ENCODE assay signal across 1 cellular context in the genomic region with DNA sequence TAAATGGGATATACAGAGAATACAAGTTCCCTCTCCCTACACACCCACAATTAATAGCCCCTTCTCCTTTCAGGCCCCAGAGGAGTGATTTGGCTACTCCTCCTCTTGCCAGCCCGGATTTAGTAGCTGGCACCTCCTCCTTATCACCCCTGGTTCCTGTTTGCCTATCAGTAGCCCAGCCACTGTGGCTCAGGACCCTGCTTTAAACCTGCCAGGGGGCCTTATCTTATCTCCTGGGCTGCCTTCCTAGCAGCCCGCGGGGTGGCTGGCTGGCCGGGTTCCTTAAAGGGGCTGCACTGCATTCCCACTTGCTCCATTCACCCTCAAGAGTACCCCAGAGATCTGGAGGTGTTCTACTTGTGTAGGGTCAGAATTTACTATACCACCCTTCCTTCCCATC.
TF ChIP-seq lines count a peak whose summit lies in the region.

No MANE protein-coding gene starts in this region.

TF ChIP-seq in K562, 482 proteins besides CTCF, POLR2A, EP300 and RAD21 (continued from another document):
- TF ChIP-seq, protein P1, sequence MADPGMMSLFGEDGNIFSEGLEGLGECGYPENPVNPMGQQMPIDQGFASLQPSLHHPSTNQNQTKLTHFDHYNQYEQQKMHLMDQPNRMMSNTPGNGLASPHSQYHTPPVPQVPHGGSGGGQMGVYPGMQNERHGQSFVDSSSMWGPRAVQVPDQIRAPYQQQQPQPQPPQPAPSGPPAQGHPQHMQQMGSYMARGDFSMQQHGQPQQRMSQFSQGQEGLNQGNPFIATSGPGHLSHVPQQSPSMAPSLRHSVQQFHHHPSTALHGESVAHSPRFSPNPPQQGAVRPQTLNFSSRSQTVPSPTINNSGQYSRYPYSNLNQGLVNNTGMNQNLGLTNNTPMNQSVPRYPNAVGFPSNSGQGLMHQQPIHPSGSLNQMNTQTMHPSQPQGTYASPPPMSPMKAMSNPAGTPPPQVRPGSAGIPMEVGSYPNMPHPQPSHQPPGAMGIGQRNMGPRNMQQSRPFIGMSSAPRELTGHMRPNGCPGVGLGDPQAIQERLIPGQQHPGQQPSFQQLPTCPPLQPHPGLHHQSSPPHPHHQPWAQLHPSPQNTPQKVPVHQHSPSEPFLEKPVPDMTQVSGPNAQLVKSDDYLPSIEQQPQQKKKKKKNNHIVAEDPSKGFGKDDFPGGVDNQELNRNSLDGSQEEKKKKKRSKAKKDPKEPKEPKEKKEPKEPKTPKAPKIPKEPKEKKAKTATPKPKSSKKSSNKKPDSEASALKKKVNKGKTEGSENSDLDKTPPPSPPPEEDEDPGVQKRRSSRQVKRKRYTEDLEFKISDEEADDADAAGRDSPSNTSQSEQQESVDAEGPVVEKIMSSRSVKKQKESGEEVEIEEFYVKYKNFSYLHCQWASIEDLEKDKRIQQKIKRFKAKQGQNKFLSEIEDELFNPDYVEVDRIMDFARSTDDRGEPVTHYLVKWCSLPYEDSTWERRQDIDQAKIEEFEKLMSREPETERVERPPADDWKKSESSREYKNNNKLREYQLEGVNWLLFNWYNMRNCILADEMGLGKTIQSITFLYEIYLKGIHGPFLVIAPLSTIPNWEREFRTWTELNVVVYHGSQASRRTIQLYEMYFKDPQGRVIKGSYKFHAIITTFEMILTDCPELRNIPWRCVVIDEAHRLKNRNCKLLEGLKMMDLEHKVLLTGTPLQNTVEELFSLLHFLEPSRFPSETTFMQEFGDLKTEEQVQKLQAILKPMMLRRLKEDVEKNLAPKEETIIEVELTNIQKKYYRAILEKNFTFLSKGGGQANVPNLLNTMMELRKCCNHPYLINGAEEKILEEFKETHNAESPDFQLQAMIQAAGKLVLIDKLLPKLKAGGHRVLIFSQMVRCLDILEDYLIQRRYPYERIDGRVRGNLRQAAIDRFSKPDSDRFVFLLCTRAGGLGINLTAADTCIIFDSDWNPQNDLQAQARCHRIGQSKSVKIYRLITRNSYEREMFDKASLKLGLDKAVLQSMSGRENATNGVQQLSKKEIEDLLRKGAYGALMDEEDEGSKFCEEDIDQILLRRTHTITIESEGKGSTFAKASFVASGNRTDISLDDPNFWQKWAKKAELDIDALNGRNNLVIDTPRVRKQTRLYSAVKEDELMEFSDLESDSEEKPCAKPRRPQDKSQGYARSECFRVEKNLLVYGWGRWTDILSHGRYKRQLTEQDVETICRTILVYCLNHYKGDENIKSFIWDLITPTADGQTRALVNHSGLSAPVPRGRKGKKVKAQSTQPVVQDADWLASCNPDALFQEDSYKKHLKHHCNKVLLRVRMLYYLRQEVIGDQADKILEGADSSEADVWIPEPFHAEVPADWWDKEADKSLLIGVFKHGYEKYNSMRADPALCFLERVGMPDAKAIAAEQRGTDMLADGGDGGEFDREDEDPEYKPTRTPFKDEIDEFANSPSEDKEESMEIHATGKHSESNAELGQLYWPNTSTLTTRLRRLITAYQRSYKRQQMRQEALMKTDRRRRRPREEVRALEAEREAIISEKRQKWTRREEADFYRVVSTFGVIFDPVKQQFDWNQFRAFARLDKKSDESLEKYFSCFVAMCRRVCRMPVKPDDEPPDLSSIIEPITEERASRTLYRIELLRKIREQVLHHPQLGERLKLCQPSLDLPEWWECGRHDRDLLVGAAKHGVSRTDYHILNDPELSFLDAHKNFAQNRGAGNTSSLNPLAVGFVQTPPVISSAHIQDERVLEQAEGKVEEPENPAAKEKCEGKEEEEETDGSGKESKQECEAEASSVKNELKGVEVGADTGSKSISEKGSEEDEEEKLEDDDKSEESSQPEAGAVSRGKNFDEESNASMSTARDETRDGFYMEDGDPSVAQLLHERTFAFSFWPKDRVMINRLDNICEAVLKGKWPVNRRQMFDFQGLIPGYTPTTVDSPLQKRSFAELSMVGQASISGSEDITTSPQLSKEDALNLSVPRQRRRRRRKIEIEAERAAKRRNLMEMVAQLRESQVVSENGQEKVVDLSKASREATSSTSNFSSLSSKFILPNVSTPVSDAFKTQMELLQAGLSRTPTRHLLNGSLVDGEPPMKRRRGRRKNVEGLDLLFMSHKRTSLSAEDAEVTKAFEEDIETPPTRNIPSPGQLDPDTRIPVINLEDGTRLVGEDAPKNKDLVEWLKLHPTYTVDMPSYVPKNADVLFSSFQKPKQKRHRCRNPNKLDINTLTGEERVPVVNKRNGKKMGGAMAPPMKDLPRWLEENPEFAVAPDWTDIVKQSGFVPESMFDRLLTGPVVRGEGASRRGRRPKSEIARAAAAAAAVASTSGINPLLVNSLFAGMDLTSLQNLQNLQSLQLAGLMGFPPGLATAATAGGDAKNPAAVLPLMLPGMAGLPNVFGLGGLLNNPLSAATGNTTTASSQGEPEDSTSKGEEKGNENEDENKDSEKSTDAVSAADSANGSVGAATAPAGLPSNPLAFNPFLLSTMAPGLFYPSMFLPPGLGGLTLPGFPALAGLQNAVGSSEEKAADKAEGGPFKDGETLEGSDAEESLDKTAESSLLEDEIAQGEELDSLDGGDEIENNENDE (IDR thresholded peaks at IDR 0.05; ENCODE audit: low read depth, low read length), result no peak
- TF ChIP-seq, protein P2, sequence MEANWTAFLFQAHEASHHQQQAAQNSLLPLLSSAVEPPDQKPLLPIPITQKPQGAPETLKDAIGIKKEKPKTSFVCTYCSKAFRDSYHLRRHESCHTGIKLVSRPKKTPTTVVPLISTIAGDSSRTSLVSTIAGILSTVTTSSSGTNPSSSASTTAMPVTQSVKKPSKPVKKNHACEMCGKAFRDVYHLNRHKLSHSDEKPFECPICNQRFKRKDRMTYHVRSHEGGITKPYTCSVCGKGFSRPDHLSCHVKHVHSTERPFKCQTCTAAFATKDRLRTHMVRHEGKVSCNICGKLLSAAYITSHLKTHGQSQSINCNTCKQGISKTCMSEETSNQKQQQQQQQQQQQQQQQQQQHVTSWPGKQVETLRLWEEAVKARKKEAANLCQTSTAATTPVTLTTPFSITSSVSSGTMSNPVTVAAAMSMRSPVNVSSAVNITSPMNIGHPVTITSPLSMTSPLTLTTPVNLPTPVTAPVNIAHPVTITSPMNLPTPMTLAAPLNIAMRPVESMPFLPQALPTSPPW (CRISPR knock-in tag; IDR thresholded peaks at IDR 0.05), result peak; percentile 38; the same call in 1 of the 2 replicates
- TF ChIP-seq E2F4 (CRISPR knock-in tag; IDR thresholded peaks at IDR 0.05; ENCODE audit: low read depth) (no peak), FOXA1 (IDR thresholded peaks at IDR 0.05; ENCODE audit: borderline replicate concordance) (no peak), CBFA2T3 (IDR thresholded peaks at IDR 0.05) (peak; percentile 22; the same call in 1 of the 2 replicates), ZNF699 (CRISPR knock-in tag; IDR thresholded peaks at IDR 0.05; ENCODE audit: insufficient replicate concordance) (no peak), SMC3 (conservative IDR thresholded peaks at IDR 0.05; ENCODE audit: insufficient read depth, low read depth, low read length) (no peak), ZNF668 (CRISPR knock-in tag; IDR thresholded peaks at IDR 0.05) (no peak), MAX (CRISPR knock-in tag; IDR thresholded peaks at IDR 0.05) (no peak)
